ENCODE assay signal across 33 cellular contexts in the genomic region with DNA sequence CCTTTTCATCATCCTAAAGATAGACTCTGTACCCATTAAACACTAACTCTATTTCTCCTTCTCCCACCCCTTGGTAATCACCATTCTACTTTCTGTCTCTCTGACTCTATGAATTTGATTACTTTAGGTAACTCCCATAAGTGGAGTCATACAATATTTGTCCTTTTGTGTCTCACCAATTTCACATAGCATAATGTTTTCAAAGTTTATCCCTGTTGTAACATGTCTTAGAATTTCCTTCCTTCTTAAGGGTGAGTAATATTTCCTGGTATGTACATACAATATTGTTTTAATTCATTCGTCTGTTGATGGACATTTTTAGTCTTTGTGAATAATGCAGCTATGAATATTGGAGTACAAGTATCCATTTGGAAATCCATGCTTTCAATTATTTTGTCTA. TPM values are rescaled to one million over a fixed set of nuclear protein-coding genes. Genes with fewer than 3 reads are reported as not detected.
A peak's percentile ranks its signal among the peaks of the same experiment; 100 is the strongest.
DNase-seq lines count a peak whose midpoint lies in the region; ATAC-seq, FAIRE-seq and TF ChIP-seq lines count a peak whose summit lies in the region.
"Had no signal": no experiment of that assay in that cellular context is flagged by ENCODE, and none has a peak within 500 bp of the region (broad histone marks: within the 10 kb centered on the region; RNA-seq: fewer than 3 reads in every experiment).

No MANE protein-coding gene starts in this region.

- H3K4me3 ChIP-seq in epithelial cell of esophagus (ENCODE audit: low read length) = no peak overlapping the region
- H3K4me3 ChIP-seq: adrenal gland; BLaER1 treated with 17β-estradiol and CSF1 and Interleukin-3, amounts not matched to agents 10 nM and 100 nM; cardiac muscle cell; neural progenitor cell had no signal

- H3K27ac ChIP-seq in RWPE1 = no peak overlapping the region
- H3K27ac ChIP-seq: adrenal gland; BLaER1 treated with 17β-estradiol and CSF1 and Interleukin-3, amounts not matched to agents 10 nM and 100 nM; cardiac muscle cell; neural progenitor cell; WERI-Rb-1 had no signal

- ATAC-seq in HG03097 (IDR thresholded peaks at IDR 0.05; ENCODE audit: low FRiP score, unreplicated experiment) (no peak), GM19395 (IDR thresholded peaks at IDR 0.05; ENCODE audit: unreplicated experiment) (no peak)
- ATAC-seq: activated CD8-positive, alpha-beta memory T cell treated with anti-CD3 and anti-CD28 coated beads, Interleukin-2, amount 10 ng/mL, durations not matched to agents 7 days and 5 days; left lobe of liver; sciatic nerve had no signal

- FAIRE-seq in GM12892 (lab: Jason Lieb, UNC) = peak; percentile 51
- FAIRE-seq: endometrium, frontal cortex, GM18507 had no signal

- DNase-seq in GM12892 (ENCODE audit: insufficient read length) (no peak), RWPE1 (ENCODE audit: low spot score) (peak; percentile 74), epithelial cell of esophagus (ENCODE audit: low read depth) (peak; percentile 91), iris pigment epithelial cell (ENCODE audit: low read depth) (peak; percentile 65), globus pallidus (ENCODE audit: low spot score) (no peak), NCI-H187 treated with DMSO at 0.1 percent for 48 hours (lab: John Stamatoyannopoulos, UW) (no peak)
- DNase-seq: activated CD4-positive, alpha-beta T cell treated with anti-CD3 and anti-CD28 coated beads, Interleukin-2, amount 10 ng/mL, durations not matched to agents 24 days and 14 days; activated CD8-positive, alpha-beta memory T cell treated with anti-CD3 and anti-CD28 coated beads, Interleukin-2, amount 10 ng/mL, durations not matched to agents 7 days and 5 days; activated naive CD4-positive, alpha-beta T cell; activated T-cell treated with anti-CD3 and anti-CD28 coated beads, Interleukin-2, amount 50 U/mL, for 48 hours; adrenal gland; COR-L47; DMS79; hippocampal formation; mesenchymal stem cell; NCI-H1092 treated with DMSO at 0.1 percent for 48 hours; NCI-H187; NCI-H2171 treated with DMSO at 0.1 percent for 48 hours; NCI-H526; SIG-M5; stimulated activated naive CD4-positive, alpha-beta T cell treated with Interleukin-2 at 50 U/mL for 16 hours; T1000; WERI-Rb-1 had no signal

- CTCF ChIA-PET in RWPE1 (lab: Yijun Ruan, JAX) = interaction anchor here (0.6 to 0.7 kb wide), 6 partner anchors 57 to 667 kb away, joined by 3 to 6 read pairs (median 4); no protein-coding TSS in a partner anchor

- no peak for TF ChIP-seq CTCF in RWPE1 (conservative IDR thresholded peaks at IDR 0.05; ENCODE audit: low read depth)
- no peak for TF ChIP-seq CTCF in epithelial cell of esophagus (IDR thresholded peaks at IDR 0.05; ENCODE audit: insufficient read depth, low read depth, low read length, missing control alignments)

- TF ChIP-seq POLR2A in GM12892 (IDR thresholded peaks at IDR 0.05; ENCODE audit: low read depth, low read length) = no peak

- POLR2A ChIA-PET in RWPE1 (lab: Yijun Ruan, JAX; ENCODE audit: low non-redundant PET) = no interaction called here

RNA-seq across cellular contexts. Expression of a gene that starts 50.9 kb away (rescaled TPM):
- 42.0 TPM for polyA plus RNA-seq in GM12892 (2012; ENCODE audit: missing spikeins)

Comparison
In these comparisons a context has a peak if more than half of its experiments do, and no peak if none do; other contexts are left out.
1. DNase-seq: peak in RWPE1 (single experiment), epithelial cell of esophagus (single experiment) and iris pigment epithelial cell (single experiment); none in GM12892 (single experiment), globus pallidus (single experiment) and NCI-H187 treated with DMSO at 0.1 percent for 48 hours (single experiment).